15 cellular contexts compared by ENCODE assay signal in genomic region chr3:161879470-161879869, GRCh38.
"Had no signal": no experiment of that assay in that cellular context is flagged by ENCODE, and none has a peak within 500 bp of the region (broad histone marks: within the 10 kb centered on the region; RNA-seq: fewer than 3 reads in every experiment).

No MANE protein-coding gene starts in this region.

- H3K36me3 Mint-ChIP-seq: naive thymus-derived CD4-positive, alpha-beta T cell; stimulated activated effector memory CD8-positive, alpha-beta T cell treated with anti-CD3 and anti-CD28 coated beads, Interleukin-12 subunit alpha, Interleukin-12 subunit beta, amount 100 ng/mL, for 72 hours had no signal

- H3K4me3 ChIP-seq: esophagus muscularis mucosa, heart left ventricle, lung, right atrium auricular region, skin epidermis, thyroid gland had no signal

- H3K4me1 Mint-ChIP-seq: naive thymus-derived CD4-positive, alpha-beta T cell; stimulated activated effector memory CD8-positive, alpha-beta T cell treated with anti-CD3 and anti-CD28 coated beads, Interleukin-12 subunit alpha, Interleukin-12 subunit beta, amount 100 ng/mL, for 72 hours had no signal

- H3K4me3 Mint-ChIP-seq: activated T-cell treated with anti-CD3 and anti-CD28 coated beads, Interleukin-2, amount 50 U/mL, for 4 hours; naive thymus-derived CD4-positive, alpha-beta T cell; stimulated activated effector memory CD8-positive, alpha-beta T cell treated with anti-CD3 and anti-CD28 coated beads, Interleukin-12 subunit alpha, Interleukin-12 subunit beta, amount 100 ng/mL, for 72 hours had no signal

- DNase-seq: activated CD4-positive, alpha-beta T cell treated with anti-CD3 and anti-CD28 coated beads, Interleukin-2, amount 50 U/mL, for 4 hours; activated effector memory CD4-positive, alpha-beta T cell treated with anti-CD3 and anti-CD28 coated beads, Interleukin-2, amount 50 U/mL, for 16 hours; activated T-cell treated with anti-CD3 and anti-CD28 coated beads, Interleukin-2, amount 50 U/mL, for 4 hours; anterior cingulate cortex; heart left ventricle; left colon; naive thymus-derived CD4-positive, alpha-beta T cell; thyroid gland had no signal

- ATAC-seq: activated CD4-positive, CD25-positive, alpha-beta regulatory T cell treated with anti-CD3 and anti-CD28 coated beads, Interleukin-2, amount 50 U/mL, for 24 hours; activated naive CD4-positive, alpha-beta T cell treated with anti-CD3 and anti-CD28 coated beads, Interleukin-2, amount 50 U/mL, for 72 hours; activated T-cell treated with anti-CD3 and anti-CD28 coated beads, Interleukin-2, amount 50 U/mL, for 4 hours; heart left ventricle; left colon; naive thymus-derived CD4-positive, alpha-beta T cell; stimulated activated effector memory CD8-positive, alpha-beta T cell treated with anti-CD3 and anti-CD28 coated beads, Interleukin-12 subunit alpha, Interleukin-12 subunit beta, amount 100 ng/mL, for 72 hours had no signal

- H3K27me3 Mint-ChIP-seq: naive thymus-derived CD4-positive, alpha-beta T cell had no signal

- H3K27ac Mint-ChIP-seq: activated naive CD4-positive, alpha-beta T cell treated with anti-CD3 and anti-CD28 coated beads, Interleukin-2, amount 50 U/mL, for 72 hours; naive thymus-derived CD4-positive, alpha-beta T cell; stimulated activated effector memory CD8-positive, alpha-beta T cell treated with anti-CD3 and anti-CD28 coated beads, Interleukin-12 subunit alpha, Interleukin-12 subunit beta, amount 100 ng/mL, for 72 hours had no signal
